Comparison of ENCODE assay signal across 21 cellular contexts in genomic region chr18:55309249-55309648, GRCh38.
DNase-seq lines count a peak whose midpoint lies in the region; ATAC-seq, FAIRE-seq and TF ChIP-seq lines count a peak whose summit lies in the region.
"Had no signal": no experiment of that assay in that cellular context is flagged by ENCODE, and none has a peak within 500 bp of the region (broad histone marks: within the 10 kb centered on the region; RNA-seq: fewer than 3 reads in every experiment).

No MANE protein-coding gene starts in this region.

- POLR2A ChIA-PET in H1 (lab: Charles Lee; ENCODE audit: partially characterized antibody): interaction anchor here (0.6 to 1.5 kb wide), 3 partner anchors 13 to 1302 kb away, joined by 3 to 4 read pairs (median 3); no protein-coding TSS in a partner anchor

- TF ChIP-seq POLR2A in H1 (IDR thresholded peaks at IDR 0.05; ENCODE audit: control extremely low read depth in 1 of 2, low read depth in 2 of 2, low read length in 2 of 2) (no peak), Peyer's patch (IDR thresholded peaks at IDR 0.05) (no peak)

- peaks cover 0 to 3% of the 10 kb centered on the region in 2 experiments for H4K20me1 ChIP-seq in H1 (replicated peaks in 1 of 2; ENCODE audit: control insufficient read depth in 1 of 2, insufficient read depth in 2 of 2, low read length in 2 of 2)

- H3K18ac ChIP-seq in H1 (ENCODE audit: extremely low read depth, low read length): no peak overlapping the region

- peaks cover 66 to 83% (median 82%) of the 10 kb centered on the region in 3 donors for H3K4me1 Mint-ChIP-seq in IgD-negative memory B cell
- peaks cover 42% of the 10 kb centered on the region for H3K4me1 Mint-ChIP-seq in nephron progenitor cell
- H3K4me1 Mint-ChIP-seq in activated naive CD8-positive, alpha-beta T cell treated with anti-CD3 and anti-CD28 coated beads, Interleukin-2, amount 50 U/mL, for 24 hours: no peaks in the 10 kb centered on the region
- H3K4me1 Mint-ChIP-seq: CD14-positive monocyte; CD8-positive, alpha-beta memory T cell had no signal

- H2BK15ac ChIP-seq in H1 (ENCODE audit: low read length): no peak overlapping the region

- H3K23me2 ChIP-seq in H1 (ENCODE audit: low read depth, low read length): no peaks in the 10 kb centered on the region

- peaks cover 0 to 70% of the 10 kb centered on the region in 2 experiments; a peak in 2 of 4 replicates for H3K79me2 ChIP-seq in H1 (ENCODE audit: control insufficient read depth in 1 of 2, insufficient read depth in 2 of 2, low read length in 2 of 2)

- no peak overlapping the region for H4K5ac ChIP-seq in H1 (ENCODE audit: insufficient read length, low read depth, low read length)

- H3K27me3 ChIP-seq in H1 (replicated peaks in 1 of 4; ENCODE audit: control insufficient read depth in 3 of 4, extremely low read depth in 1 of 4, insufficient read depth in 3 of 4, low read length in 3 of 4) (no peaks in the 10 kb centered on the region), Peyer's patch (no peaks in the 10 kb centered on the region)
- H3K27me3 ChIP-seq: BE2C; BLaER1 treated with 17β-estradiol and CSF1 and Interleukin-3, amounts not matched to agents 10 nM and 100 nM had no signal

- no peak overlapping the region for H4K8ac ChIP-seq in H1 (ENCODE audit: extremely low read depth, insufficient read depth, low read length)

- H3K4me1 ChIP-seq in H1 (replicated peaks in 1 of 4; ENCODE audit: control insufficient read depth in 3 of 4, insufficient read depth in 4 of 4, low read length in 3 of 4) (peaks cover 0 to 10% (median 2%) of the 10 kb centered on the region in 4 experiments; a peak in 3 of 7 replicates), Peyer's patch (peaks cover 0 to 3% (median 0%) of the 10 kb centered on the region in 4 donors)

- no peak overlapping the region for H3K23ac ChIP-seq in H1 (ENCODE audit: insufficient read length)

- no peak overlapping the region for H4K91ac ChIP-seq in H1 (replicated peaks; ENCODE audit: insufficient read length, low read length)

- TF ChIP-seq CTCF in H1 (IDR thresholded peaks at IDR 0.05; ENCODE audit: control extremely low read depth in 1 of 3, insufficient read depth in 1 of 3, low read depth in 1 of 3, low read length in 3 of 3): no peak
- no peak for TF ChIP-seq CTCF in nephron progenitor cell (IDR thresholded peaks at IDR 0.05)
- TF ChIP-seq CTCF in Peyer's patch (IDR thresholded peaks at IDR 0.05): no peak

- no peak overlapping the region for H2AFZ ChIP-seq in H1 (ENCODE audit: low read length)

- DNase-seq in H1 (ENCODE audit: low read depth in 1 of 2, low spot score in 2 of 2): no peak
- no peak for DNase-seq in nephron progenitor cell
- no peak for DNase-seq in activated naive CD8-positive, alpha-beta T cell treated with anti-CD3 and anti-CD28 coated beads, Interleukin-2, amount 50 U/mL, for 24 hours
- no peak for DNase-seq in Peyer's patch
- DNase-seq: BE2C; CD4-positive, alpha-beta T cell; CD8-positive, alpha-beta memory T cell; DMS 273 treated with DMSO at 0.1 percent for 48 hours; DMS79; EL; GDM1; GOT3; H7; HCEC 1CT had no signal

- no peaks in the 10 kb centered on the region for H3K79me1 ChIP-seq in H1 (ENCODE audit: low read depth, low read length)

- H2BK12ac ChIP-seq in H1 (ENCODE audit: low read depth, low read length): no peak overlapping the region

- 84% methylated on average over 4 of the region's 4 CpGs; no CpG with 5 or more reads in 1 of the 2 experiments for WGBS in H1 (ENCODE audit: extremely low coverage in 1 of 2, insufficient coverage in 1 of 2, insufficient read length in 1 of 2, insufficient replicate concordance in 2 of 2, low coverage in 1 of 2, low lambda C conversion rate in 2 of 2, missing lambda C conversion rate in 1 of 2), 2 experiments

- no peak overlapping the region for H2BK120ac ChIP-seq in H1 (replicated peaks; ENCODE audit: low read depth, low read length)

- H3K36me3 Mint-ChIP-seq in IgD-negative memory B cell: peaks cover 4% of the 10 kb centered on the region
- H3K36me3 Mint-ChIP-seq in nephron progenitor cell (ENCODE audit: low read depth): no peaks in the 10 kb centered on the region
- no peaks in the 10 kb centered on the region for H3K36me3 Mint-ChIP-seq in activated naive CD8-positive, alpha-beta T cell treated with anti-CD3 and anti-CD28 coated beads, Interleukin-2, amount 50 U/mL, for 24 hours (ENCODE audit: low read depth)
- H3K36me3 Mint-ChIP-seq: CD14-positive monocyte; CD8-positive, alpha-beta memory T cell had no signal

- H3K9me3 Mint-ChIP-seq in IgD-negative memory B cell: peaks cover 0 to 1% (median 0%) of the 10 kb centered on the region in 3 donors
- no peaks in the 10 kb centered on the region for H3K9me3 Mint-ChIP-seq in nephron progenitor cell
- no peaks in the 10 kb centered on the region for H3K9me3 Mint-ChIP-seq in activated naive CD8-positive, alpha-beta T cell treated with anti-CD3 and anti-CD28 coated beads, Interleukin-2, amount 50 U/mL, for 24 hours
- H3K9me3 Mint-ChIP-seq: CD14-positive monocyte had no signal

- no peak overlapping the region for H3K14ac ChIP-seq in H1 (ENCODE audit: insufficient read length)

- no peaks in the 10 kb centered on the region for H3K36me3 ChIP-seq in H1 (ENCODE audit: control insufficient read depth in 2 of 4, insufficient read depth in 4 of 4, low read length in 3 of 4)
- H3K36me3 ChIP-seq in Peyer's patch: no peaks in the 10 kb centered on the region

- H2BK20ac ChIP-seq in H1 (ENCODE audit: low read length): no peak overlapping the region

- no peak for TF ChIP-seq EP300 in H1 (IDR thresholded peaks at IDR 0.05; ENCODE audit: borderline replicate concordance in 1 of 2, low read depth in 2 of 2, low read length in 2 of 2)

- no peak overlapping the region for H3K56ac ChIP-seq in H1 (replicated peaks; ENCODE audit: insufficient read length, low read depth, low read length)

- FAIRE-seq in H1 (lab: Jason Lieb, UNC): no peak
- FAIRE-seq: A204.1, GM12878, GM19239 had no signal

- H3K27ac ChIP-seq in H1 (ENCODE audit: low read depth, low read length) (no peak overlapping the region), Peyer's patch (no peak overlapping the region)
- H3K27ac ChIP-seq: BLaER1 treated with 17β-estradiol and CSF1 and Interleukin-3, amounts not matched to agents 10 nM and 100 nM had no signal

- no peak for TF ChIP-seq RAD21 in H1 (IDR thresholded peaks at IDR 0.05 in 1 of 2, conservative IDR thresholded peaks at IDR 0.05 in 1 of 2; ENCODE audit: low read depth in 2 of 2, low read length in 2 of 2)

- H3K4me3 Mint-ChIP-seq in IgD-negative memory B cell (no peak overlapping the region), nephron progenitor cell (no peak overlapping the region)
- H3K4me3 Mint-ChIP-seq in activated naive CD8-positive, alpha-beta T cell treated with anti-CD3 and anti-CD28 coated beads, Interleukin-2, amount 50 U/mL, for 24 hours: no peak overlapping the region
- H3K4me3 Mint-ChIP-seq: CD14-positive monocyte; CD4-positive, alpha-beta T cell; CD8-positive, alpha-beta memory T cell had no signal

- H3K27ac Mint-ChIP-seq in IgD-negative memory B cell (peak overlapping the region in 2 of 3 donors; percentile 31 to 54), nephron progenitor cell (peak overlapping the region; percentile 68)
- no peak overlapping the region for H3K27ac Mint-ChIP-seq in activated naive CD8-positive, alpha-beta T cell treated with anti-CD3 and anti-CD28 coated beads, Interleukin-2, amount 50 U/mL, for 24 hours
- H3K27ac Mint-ChIP-seq: CD14-positive monocyte; CD4-positive, alpha-beta T cell had no signal

- H3K27me3 Mint-ChIP-seq in IgD-negative memory B cell (no peaks in the 10 kb centered on the region), nephron progenitor cell (ENCODE audit: low read depth, poor library complexity) (no peaks in the 10 kb centered on the region)
- H3K27me3 Mint-ChIP-seq in activated naive CD8-positive, alpha-beta T cell treated with anti-CD3 and anti-CD28 coated beads, Interleukin-2, amount 50 U/mL, for 24 hours: no peaks in the 10 kb centered on the region
- H3K27me3 Mint-ChIP-seq: CD4-positive, alpha-beta T cell; CD8-positive, alpha-beta memory T cell had no signal

- H3K9me3 ChIP-seq in H1 (ENCODE audit: insufficient read depth in 2 of 2, low read depth in 1 of 2, low read length in 1 of 2) (no peaks in the 10 kb centered on the region), Peyer's patch (no peaks in the 10 kb centered on the region)
- H3K9me3 ChIP-seq: BE2C had no signal

- no peak overlapping the region for H2AK5ac ChIP-seq in H1 (ENCODE audit: low read depth, low read length)

- no peak overlapping the region for H2BK5ac ChIP-seq in H1 (ENCODE audit: low read depth, low read length)

- no peak overlapping the region for H3K4ac ChIP-seq in H1 (replicated peaks; ENCODE audit: insufficient read length, low read depth, low read length)

- no peak for ATAC-seq in activated naive CD8-positive, alpha-beta T cell treated with anti-CD3 and anti-CD28 coated beads, Interleukin-2, amount 50 U/mL, for 24 hours
- no peak for ATAC-seq in GM21786 (IDR thresholded peaks at IDR 0.05; ENCODE audit: unreplicated experiment)
- ATAC-seq: GM12878 had no signal

- CTCF ChIA-PET in H1 (lab: Charles Lee; ENCODE audit: partially characterized antibody): interaction anchor here (2.6 kb wide), 1 partner anchor 75 kb away, joined by 11 read pairs; no protein-coding TSS in a partner anchor

- no peak overlapping the region for H3K4me2 ChIP-seq in H1 (ENCODE audit: insufficient read depth in 1 of 2, low read depth in 2 of 2, low read length in 2 of 2)

- no peak overlapping the region for H3K9ac ChIP-seq in H1 (replicated peaks in 1 of 4; ENCODE audit: extremely low read depth in 1 of 4, low read depth in 3 of 4, low read length in 3 of 4)
- H3K9ac ChIP-seq: BLaER1 treated with 17β-estradiol and CSF1 and Interleukin-3, amounts not matched to agents 10 nM and 100 nM had no signal

- no peak overlapping the region for H3K4me3 ChIP-seq in H1 (ENCODE audit: extremely low read depth in 1 of 4, insufficient read depth in 2 of 4, low read depth in 3 of 4, low read length in 4 of 4)
- H3K4me3 ChIP-seq in Peyer's patch: no peak overlapping the region
- H3K4me3 ChIP-seq: BLaER1 treated with 17β-estradiol and CSF1 and Interleukin-3, amounts not matched to agents 10 nM and 100 nM; GM12878 had no signal

TF ChIP-seq in H1, 55 proteins besides CTCF, POLR2A, EP300 and RAD21 (continues in another document):
- TF ChIP-seq HDAC2 (IDR thresholded peaks at IDR 0.05; ENCODE audit: borderline replicate concordance in 1 of 2, low read depth in 2 of 2, low read length in 2 of 2) (peak in 1 of 2 experiments; percentile 95; a peak in 1 of 4 replicates), POU5F1 (IDR thresholded peaks at IDR 0.05; ENCODE audit: low read depth, low read length) (no peak), GABPA (IDR thresholded peaks at IDR 0.05; ENCODE audit: borderline replicate concordance, insufficient read depth, low read length) (no peak), TAF1 (IDR thresholded peaks at IDR 0.05; ENCODE audit: low read depth, low read length) (no peak), KDM1A (IDR thresholded peaks at IDR 0.05; ENCODE audit: borderline replicate concordance, low read length) (peak; percentile 96), BCL11A (IDR thresholded peaks at IDR 0.05; ENCODE audit: low read depth in 2 of 2, low read length in 2 of 2) (no peak)
- TF ChIP-seq, protein P1, sequence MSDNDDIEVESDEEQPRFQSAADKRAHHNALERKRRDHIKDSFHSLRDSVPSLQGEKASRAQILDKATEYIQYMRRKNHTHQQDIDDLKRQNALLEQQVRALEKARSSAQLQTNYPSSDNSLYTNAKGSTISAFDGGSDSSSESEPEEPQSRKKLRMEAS (IDR thresholded peaks at IDR 0.05): no peak
